ENCODE assay signal across 38 cellular contexts in genomic region chrX:123629502-123629901, GRCh38.
"Had no signal": no experiment of that assay in that cellular context is flagged by ENCODE, and none has a peak within 500 bp of the region (broad histone marks: within the 10 kb centered on the region; RNA-seq: fewer than 3 reads in every experiment).

No MANE protein-coding gene starts in this region.

- H3K27ac Mint-ChIP-seq: activated B cell treated with CpG ODN at 0.5 μM for 24 hours; activated CD4-positive, alpha-beta memory T cell treated with anti-CD3 and anti-CD28 coated beads for 36 hours; activated CD4-positive, alpha-beta T cell treated with anti-CD3 and anti-CD28 coated beads, Interleukin-2, amount 10 ng/mL, durations not matched to agents 24 days and 14 days; activated CD8-positive, alpha-beta T cell treated with anti-CD3 and anti-CD28 coated beads for 36 hours; activated naive CD4-positive, alpha-beta T cell treated with anti-CD3 and anti-CD28 coated beads for 36 hours; activated naive CD4-positive, alpha-beta T cell treated with anti-CD3 and anti-CD28 coated beads, Interleukin-2, amount 50 U/mL, for 72 hours; activated naive CD8-positive, alpha-beta T cell treated with anti-CD3 and anti-CD28 coated beads for 36 hours; activated T-cell treated with anti-CD3 and anti-CD28 coated beads, Interleukin-2, amount 50 U/mL, for 72 hours; activated T-helper 1 cell treated with anti-CD3 and anti-CD28 coated beads, Interleukin-12 subunit alpha, Interleukin-12 subunit beta, Interleukin-2, Interleukin-4 antibody, amounts not matched to agents 30 ng/mL and 10 ng/mL and 1 ng/mL, durations not matched to agents 14 hours and 24 hours and 36 hours; activated T-helper 17 cell treated with anti-CD3 and anti-CD28 coated beads, Interleukin-2, amount 50 U/mL, for 72 hours; brain; T-helper 1 cell treated with Interleukin-12 subunit alpha and Interleukin-12 subunit beta and Interleukin-4 antibody, amounts not matched to agents 30 μg/mL and 1 μg/mL, for 36 hours; T-helper 2 cell treated with Interferon-gamma antibody and Interleukin-4, amounts not matched to agents 5 μg/mL and 100 μg/mL, for 36 hours had no signal

- H3K9me3 ChIP-seq: adrenal gland had no signal

- H3K4me3 ChIP-seq: adrenal gland, cardiac muscle cell had no signal

- FAIRE-seq: bronchial epithelial cell, TTC549 had no signal

- DNase-seq: activated B cell treated with CpG ODN at 0.5 μM for 24 hours; activated CD4-positive, alpha-beta memory T cell treated with anti-CD3 and anti-CD28 coated beads for 36 hours; activated CD4-positive, alpha-beta T cell treated with anti-CD3 and anti-CD28 coated beads for 4 hours; activated CD4-positive, alpha-beta T cell treated with anti-CD3 and anti-CD28 coated beads, Interleukin-2, amount 10 ng/mL, durations not matched to agents 24 days and 14 days; activated CD4-positive, alpha-beta T cell treated with anti-CD3 and anti-CD28 coated beads, Interleukin-2, amount 50 U/mL, for 1 hour; activated CD4-positive, alpha-beta T cell treated with anti-CD3 and anti-CD28 coated beads, Interleukin-2, amount 50 U/mL, for 4 hours; activated CD4-positive, CD25-positive, alpha-beta regulatory T cell treated with anti-CD3 and anti-CD28 coated beads, Interleukin-2, amount 50 U/mL, for 72 hours; activated CD8-positive, alpha-beta memory T cell treated with anti-CD3 and anti-CD28 coated beads, Interleukin-2, amount 50 U/mL, for 4 hours; activated CD8-positive, alpha-beta T cell treated with anti-CD3 and anti-CD28 coated beads for 36 hours; activated effector memory CD4-positive, alpha-beta T cell treated with anti-CD3 and anti-CD28 coated beads, Interleukin-2, amount 50 U/mL, for 16 hours; activated gamma-delta T cell treated with Interleukin-2 at 50 U/mL for 16 hours; activated naive CD4-positive, alpha-beta T cell; activated naive CD4-positive, alpha-beta T cell treated with anti-CD3 and anti-CD28 coated beads for 36 hours; activated naive CD4-positive, alpha-beta T cell treated with anti-CD3 and anti-CD28 coated beads, Interleukin-2, amount 50 U/mL, for 16 hours; activated naive CD8-positive, alpha-beta T cell treated with anti-CD3 and anti-CD28 coated beads for 36 hours; activated T-cell treated with anti-CD3 and anti-CD28 coated beads for 4 hours; activated T-cell treated with anti-CD3 and anti-CD28 coated beads, Interleukin-2, amount 50 U/mL, for 1 hour; activated T-cell treated with anti-CD3 and anti-CD28 coated beads, Interleukin-2, amount 50 U/mL, for 4 hours; activated T-cell treated with anti-CD3 and anti-CD28 coated beads, Interleukin-2, amount 50 U/mL, for 72 hours; adrenal gland; amniotic stem cell; aorta; caudate nucleus; cerebellar nuclear complex; T-helper 1 cell; T-helper 2 cell; T-helper 9 cell had no signal

- H3K27me3 Mint-ChIP-seq: activated B cell treated with CpG ODN at 0.5 μM for 24 hours; activated CD4-positive, alpha-beta memory T cell treated with anti-CD3 and anti-CD28 coated beads for 36 hours; activated CD4-positive, alpha-beta T cell treated with anti-CD3 and anti-CD28 coated beads, Interleukin-2, amount 10 ng/mL, durations not matched to agents 24 days and 14 days; activated CD8-positive, alpha-beta T cell treated with anti-CD3 and anti-CD28 coated beads for 36 hours; activated naive CD8-positive, alpha-beta T cell treated with anti-CD3 and anti-CD28 coated beads for 36 hours; activated T-helper 17 cell treated with anti-CD3 and anti-CD28 coated beads, Interleukin-2, amount 50 U/mL, for 72 hours; brain; central memory CD8-positive, alpha-beta T cell had no signal

- H3K4me1 Mint-ChIP-seq: brain had no signal

- H3K4me1 ChIP-seq: adrenal gland had no signal

- H3K27ac ChIP-seq: adrenal gland, cardiac muscle cell, VCaP had no signal

- ATAC-seq: activated CD8-positive, alpha-beta T cell treated with anti-CD3 and anti-CD28 coated beads for 36 hours; activated naive CD4-positive, alpha-beta T cell treated with anti-CD3 and anti-CD28 coated beads, Interleukin-2, amount 50 U/mL, for 72 hours; activated T-cell treated with anti-CD3 and anti-CD28 coated beads, Interleukin-2, amount 50 U/mL, for 4 hours; activated T-cell treated with anti-CD3 and anti-CD28 coated beads, Interleukin-2, amount 50 U/mL, for 72 hours; activated T-helper 17 cell treated with anti-CD3 and anti-CD28 coated beads, Interleukin-2, amount 50 U/mL, for 72 hours had no signal

- H3K27me3 ChIP-seq: adrenal gland, cardiac muscle cell had no signal

- H3K9me3 Mint-ChIP-seq: activated B cell treated with CpG ODN at 0.5 μM for 24 hours; activated CD4-positive, alpha-beta memory T cell treated with anti-CD3 and anti-CD28 coated beads for 36 hours; activated CD4-positive, alpha-beta T cell treated with anti-CD3 and anti-CD28 coated beads, Interleukin-2, amount 10 ng/mL, durations not matched to agents 24 days and 14 days; activated CD8-positive, alpha-beta T cell treated with anti-CD3 and anti-CD28 coated beads for 36 hours; activated naive CD4-positive, alpha-beta T cell treated with anti-CD3 and anti-CD28 coated beads for 36 hours; activated naive CD4-positive, alpha-beta T cell treated with anti-CD3 and anti-CD28 coated beads, Interleukin-2, amount 50 U/mL, for 72 hours; activated naive CD8-positive, alpha-beta T cell treated with anti-CD3 and anti-CD28 coated beads for 36 hours; activated T-cell treated with anti-CD3 and anti-CD28 coated beads, Interleukin-2, amount 50 U/mL, for 4 hours; activated T-cell treated with anti-CD3 and anti-CD28 coated beads, Interleukin-2, amount 50 U/mL, for 72 hours; activated T-helper 1 cell treated with anti-CD3 and anti-CD28 coated beads, Interleukin-12 subunit alpha, Interleukin-12 subunit beta, Interleukin-2, Interleukin-4 antibody, amounts not matched to agents 30 ng/mL and 10 ng/mL and 1 ng/mL, durations not matched to agents 14 hours and 24 hours and 36 hours; activated T-helper 17 cell treated with anti-CD3 and anti-CD28 coated beads, Interleukin-2, amount 50 U/mL, for 72 hours; brain; central memory CD8-positive, alpha-beta T cell; T-helper 1 cell treated with Interleukin-12 subunit alpha and Interleukin-12 subunit beta and Interleukin-4 antibody, amounts not matched to agents 30 μg/mL and 1 μg/mL, for 36 hours; T-helper 2 cell treated with Interferon-gamma antibody and Interleukin-4, amounts not matched to agents 5 μg/mL and 100 μg/mL, for 36 hours had no signal

- H3K4me3 Mint-ChIP-seq: activated B cell treated with CpG ODN at 0.5 μM for 24 hours; activated CD4-positive, alpha-beta memory T cell treated with anti-CD3 and anti-CD28 coated beads for 36 hours; activated CD4-positive, alpha-beta T cell treated with anti-CD3 and anti-CD28 coated beads, Interleukin-2, amount 10 ng/mL, durations not matched to agents 24 days and 14 days; activated CD8-positive, alpha-beta T cell treated with anti-CD3 and anti-CD28 coated beads for 36 hours; activated naive CD4-positive, alpha-beta T cell treated with anti-CD3 and anti-CD28 coated beads for 36 hours; activated naive CD8-positive, alpha-beta T cell treated with anti-CD3 and anti-CD28 coated beads for 36 hours; activated T-cell treated with anti-CD3 and anti-CD28 coated beads, Interleukin-2, amount 50 U/mL, for 4 hours; activated T-cell treated with anti-CD3 and anti-CD28 coated beads, Interleukin-2, amount 50 U/mL, for 72 hours; activated T-helper 1 cell treated with anti-CD3 and anti-CD28 coated beads, Interleukin-12 subunit alpha, Interleukin-12 subunit beta, Interleukin-2, Interleukin-4 antibody, amounts not matched to agents 30 ng/mL and 10 ng/mL and 1 ng/mL, durations not matched to agents 14 hours and 24 hours and 36 hours; activated T-helper 17 cell treated with anti-CD3 and anti-CD28 coated beads, Interleukin-2, amount 50 U/mL, for 72 hours; brain; central memory CD8-positive, alpha-beta T cell; T-helper 1 cell treated with Interleukin-12 subunit alpha and Interleukin-12 subunit beta and Interleukin-4 antibody, amounts not matched to agents 30 μg/mL and 1 μg/mL, for 36 hours; T-helper 2 cell treated with Interferon-gamma antibody and Interleukin-4, amounts not matched to agents 5 μg/mL and 100 μg/mL, for 36 hours had no signal
